9 cellular contexts compared by ENCODE assay signal in the genomic region with DNA sequence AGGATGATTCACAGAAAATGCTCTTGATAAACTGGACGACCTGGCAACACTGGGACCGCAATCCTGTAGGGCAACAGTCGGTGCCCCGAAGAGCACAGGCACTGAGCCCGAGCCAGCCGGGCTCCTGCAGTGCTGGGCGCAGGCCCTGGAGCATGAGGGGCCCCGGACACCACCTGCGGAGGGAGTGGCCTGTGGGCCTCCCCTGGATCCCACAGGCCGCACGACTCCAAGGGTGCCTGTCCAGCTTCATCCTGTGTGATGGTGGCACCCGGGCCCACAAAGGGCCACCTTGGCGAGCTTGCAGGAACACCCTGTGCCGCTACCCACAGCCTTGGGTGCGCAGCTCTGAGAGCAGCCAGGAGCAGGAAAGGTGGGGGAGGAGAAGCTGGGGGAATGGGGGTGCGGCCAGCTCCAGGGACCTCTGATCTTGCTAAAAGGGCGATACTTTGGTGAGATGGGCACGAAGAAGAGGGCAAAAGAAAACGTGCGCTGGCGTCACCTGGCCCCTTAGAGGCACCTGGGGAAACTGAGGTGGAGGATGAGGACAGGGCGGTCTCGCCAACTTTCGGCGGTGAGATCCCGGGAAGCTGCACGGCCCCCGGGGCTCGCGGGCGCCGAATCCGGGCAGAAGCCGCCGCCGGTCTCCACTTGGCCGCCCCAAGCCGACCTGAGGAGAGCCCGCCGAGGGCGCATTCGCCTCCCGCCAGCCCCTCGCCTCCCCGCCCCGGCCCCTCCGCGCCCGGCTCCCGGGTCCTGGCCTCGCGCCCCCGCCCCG. TPM values are rescaled to one million over a fixed set of nuclear protein-coding genes. Genes with fewer than 3 reads are reported as not detected.
DNase-seq lines count a peak whose midpoint lies in the region; ATAC-seq, FAIRE-seq and TF ChIP-seq lines count a peak whose summit lies in the region.
"Had no signal": no experiment of that assay in that cellular context is flagged by ENCODE, and none has a peak within 500 bp of the region (broad histone marks: within the 10 kb centered on the region; RNA-seq: fewer than 3 reads in every experiment).

No MANE protein-coding gene starts in this region.

- H3K27me3 Mint-ChIP-seq in activated CD4-positive, alpha-beta T cell treated with anti-CD3 and anti-CD28 coated beads, Interleukin-2, amount 10 ng/mL, durations not matched to agents 7 days and 5 days, result no peaks in the 10 kb centered on the region
- no peaks in the 10 kb centered on the region for H3K27me3 Mint-ChIP-seq in naive thymus-derived CD4-positive, alpha-beta T cell

- H3K4me3 ChIP-seq in HL-60 (replicated peaks; ENCODE audit: insufficient read depth, low read length) (peak overlapping the region; percentile 74), epithelial cell of proximal tubule (ENCODE audit: low read depth, low read length) (peak overlapping the region; percentile 85)
- peak overlapping the region; percentile 48 for H3K4me3 ChIP-seq in naive thymus-derived CD4-positive, alpha-beta T cell (ENCODE audit: low read length)

- POLR2A ChIA-PET in activated CD4-positive, alpha-beta T cell treated with anti-CD3 and anti-CD28 coated beads, Interleukin-2, amount 10 ng/mL, durations not matched to agents 7 days and 5 days (lab: Charles Lee), result interaction anchor here (0.6 kb wide), 1 partner anchor 96 kb away, joined by 15 read pairs; no protein-coding TSS in a partner anchor
- POLR2A ChIA-PET in naive thymus-derived CD4-positive, alpha-beta T cell (lab: Charles Lee), result interaction anchor here (0.5 to 1.5 kb wide), 11 partner anchors 11 to 331 kb away, joined by 3 to 6 read pairs (median 3); a partner anchor contains a TSS

- TF ChIP-seq POLR2A in GM12891 (IDR thresholded peaks at IDR 0.05; ENCODE audit: low read depth, low read length), result no peak

- intact Hi-C loops in naive thymus-derived CD4-positive, alpha-beta T cell (cut with micrococcal nuclease), result loop anchor here (1.0 to 5.0 kb wide), 13 partner anchors 49 to 355 kb away; a partner anchor contains a TSS

- H3K36me3 ChIP-seq in naive thymus-derived CD4-positive, alpha-beta T cell (ENCODE audit: control insufficient read depth in 2 of 3, insufficient read depth in 3 of 3, low read length in 3 of 3), result peaks cover 0 to 22% (median 4%) of the 10 kb centered on the region in 3 experiments

- peak; percentile 12 for ATAC-seq in naive thymus-derived CD4-positive, alpha-beta T cell

- H3K27ac ChIP-seq in HL-60 (replicated peaks), result peak overlapping the region; percentile 56
- peak overlapping the region; percentile 54 for H3K27ac ChIP-seq in naive thymus-derived CD4-positive, alpha-beta T cell (ENCODE audit: low read depth, low read length)

- H3K4me3 Mint-ChIP-seq in activated CD4-positive, alpha-beta T cell treated with anti-CD3 and anti-CD28 coated beads, Interleukin-2, amount 10 ng/mL, durations not matched to agents 7 days and 5 days, result peak overlapping the region; percentile 82
- H3K4me3 Mint-ChIP-seq in naive thymus-derived CD4-positive, alpha-beta T cell, result peak overlapping the region; percentile 78 to 92 (median 90)

- no peak for TF ChIP-seq CTCF in HL-60 (IDR thresholded peaks at IDR 0.05; ENCODE audit: insufficient read depth, low read length)
- no peak for TF ChIP-seq CTCF in epithelial cell of proximal tubule (conservative IDR thresholded peaks at IDR 0.05; ENCODE audit: low read depth, low read length)

- DNase-seq in NCI-H345 (lab: John Stamatoyannopoulos, UW), result peak; percentile 13
- no peak for DNase-seq in NCI-H345 treated with DMSO at 0.1 percent for 48 hours (lab: John Stamatoyannopoulos, UW; ENCODE audit: unreplicated experiment)
- DNase-seq in HL-60 (ENCODE audit: low read depth in 1 of 2, low spot score in 1 of 2), result peak in 1 of 2 experiments; percentile 45
- DNase-seq in activated CD4-positive, alpha-beta T cell treated with anti-CD3 and anti-CD28 coated beads, Interleukin-2, amount 10 ng/mL, durations not matched to agents 7 days and 5 days, result peak; percentile 30
- no peak for DNase-seq in epithelial cell of proximal tubule (ENCODE audit: low read depth)
- peak in 6 of 9 donors; percentile 21 to 37 (median 34) for DNase-seq in naive thymus-derived CD4-positive, alpha-beta T cell
- DNase-seq in urothelium cell line (ENCODE audit: low spot score), result peak; percentile 44
- no peak for DNase-seq in GM12891 (ENCODE audit: insufficient read length, low spot score)

- no peaks in the 10 kb centered on the region for H3K9me3 ChIP-seq in naive thymus-derived CD4-positive, alpha-beta T cell (ENCODE audit: control insufficient read depth in 2 of 3, low read length in 3 of 3)

- peaks cover 13 to 14% of the 10 kb centered on the region in 2 donors for H3K4me1 ChIP-seq in naive thymus-derived CD4-positive, alpha-beta T cell (ENCODE audit: control insufficient read depth in 2 of 2, insufficient read depth in 2 of 2, low read length in 2 of 2)

- H3K27me3 ChIP-seq in HL-60 (ENCODE audit: insufficient read depth, poor library complexity, severe bottlenecking), result no peaks in the 10 kb centered on the region
- H3K27me3 ChIP-seq in naive thymus-derived CD4-positive, alpha-beta T cell (ENCODE audit: control insufficient read depth in 2 of 2, insufficient read depth in 2 of 2, low read length in 2 of 2), result no peaks in the 10 kb centered on the region

- CTCF ChIA-PET in activated CD4-positive, alpha-beta T cell treated with anti-CD3 and anti-CD28 coated beads, Interleukin-2, amount 10 ng/mL, durations not matched to agents 7 days and 5 days (lab: Charles Lee), result interaction anchor here (0.6 to 2.4 kb wide), 7 partner anchors 10 to 547 kb away, joined by 3 to 7 read pairs (median 4); no protein-coding TSS in a partner anchor
- CTCF ChIA-PET in naive thymus-derived CD4-positive, alpha-beta T cell (lab: Charles Lee), result interaction anchor here (0.6 to 1.3 kb wide), 6 partner anchors 35 to 179 kb away, joined by 3 to 6 read pairs (median 3); no protein-coding TSS in a partner anchor

- H3K9me3 Mint-ChIP-seq in activated CD4-positive, alpha-beta T cell treated with anti-CD3 and anti-CD28 coated beads, Interleukin-2, amount 10 ng/mL, durations not matched to agents 7 days and 5 days, result no peaks in the 10 kb centered on the region
- no peaks in the 10 kb centered on the region for H3K9me3 Mint-ChIP-seq in naive thymus-derived CD4-positive, alpha-beta T cell

- FAIRE-seq in urothelium cell line (lab: Jason Lieb, UNC) (no peak), GM12891 (lab: Jason Lieb, UNC) (no peak)
- FAIRE-seq: G401.6 had no signal

- peaks cover 22% of the 10 kb centered on the region for H3K4me1 Mint-ChIP-seq in activated CD4-positive, alpha-beta T cell treated with anti-CD3 and anti-CD28 coated beads, Interleukin-2, amount 10 ng/mL, durations not matched to agents 7 days and 5 days
- peaks cover 7 to 40% (median 25%) of the 10 kb centered on the region in 7 donors for H3K4me1 Mint-ChIP-seq in naive thymus-derived CD4-positive, alpha-beta T cell

- H3K27ac Mint-ChIP-seq in activated CD4-positive, alpha-beta T cell treated with anti-CD3 and anti-CD28 coated beads, Interleukin-2, amount 10 ng/mL, durations not matched to agents 7 days and 5 days, result peak overlapping the region; percentile 79
- H3K27ac Mint-ChIP-seq in naive thymus-derived CD4-positive, alpha-beta T cell, result peak overlapping the region in 8 of 9 donors; percentile 59 to 91 (median 84)

- peaks cover 10% of the 10 kb centered on the region for H3K36me3 Mint-ChIP-seq in activated CD4-positive, alpha-beta T cell treated with anti-CD3 and anti-CD28 coated beads, Interleukin-2, amount 10 ng/mL, durations not matched to agents 7 days and 5 days (ENCODE audit: low read depth)
- peaks cover 0 to 11% (median 8%) of the 10 kb centered on the region in 5 donors for H3K36me3 Mint-ChIP-seq in naive thymus-derived CD4-positive, alpha-beta T cell

TF ChIP-seq in GM12891, 5 proteins besides CTCF, POLR2A, EP300 and RAD21:
- no peak for TF ChIP-seq POU2F2 (IDR thresholded peaks at IDR 0.05; ENCODE audit: low read depth, low read length)
- TF ChIP-seq POLR2AphosphoS5 (IDR thresholded peaks at IDR 0.05; ENCODE audit: low read depth, low read length), result no peak
- TF ChIP-seq TAF1 (IDR thresholded peaks at IDR 0.05; ENCODE audit: low read depth, low read length), result no peak
- TF ChIP-seq PAX5 (IDR thresholded peaks at IDR 0.05; ENCODE audit: insufficient read depth, low read length, severe bottlenecking), result no peak
- no peak for TF ChIP-seq SPI1 (IDR thresholded peaks at IDR 0.05; ENCODE audit: low read depth, low read length)
TF ChIP-seq in GM12891: peak in this region for 0.

RNA-seq across cellular contexts. Expression of a gene that starts 0.7 kb away (rescaled TPM):
- 10 to 100 TPM; 86.4 to 92.9 TPM for total RNA-seq in activated CD4-positive, alpha-beta T cell treated with anti-CD3 and anti-CD28 coated beads, Interleukin-2, amount 10 ng/mL, durations not matched to agents 7 days and 5 days
- total RNA-seq in epithelial cell of proximal tubule, result 67.5 and 69.0 TPM in 2 replicates
- 100 to 1,000 TPM in 1 of 5 experiments, 10 to 100 TPM in 4; 71.3 to 117 (median 86.9) TPM for total RNA-seq in naive thymus-derived CD4-positive, alpha-beta T cell
- polyA plus RNA-seq in naive thymus-derived CD4-positive, alpha-beta T cell, result 10 to 100 TPM; 19.3 to 58.5 TPM
- 43.9 TPM for polyA plus RNA-seq in GM12891 (2012; ENCODE audit: low read depth, missing spikeins)

RNA-seq across cellular contexts. Expression of a gene that starts 48.4 kb away (rescaled TPM):
- total RNA-seq in activated CD4-positive, alpha-beta T cell treated with anti-CD3 and anti-CD28 coated beads, Interleukin-2, amount 10 ng/mL, durations not matched to agents 7 days and 5 days, result 10 to 100 TPM; 11.7 to 16.8 TPM
- 8.9 and 22.1 TPM in 2 replicates for total RNA-seq in epithelial cell of proximal tubule
- total RNA-seq in naive thymus-derived CD4-positive, alpha-beta T cell, result 100 to 1,000 TPM in 2 of 5 experiments, 10 to 100 TPM in 3; 27.9 to 133 (median 43.3) TPM
- 10 to 100 TPM; 19.4 to 23.8 TPM for polyA plus RNA-seq in naive thymus-derived CD4-positive, alpha-beta T cell
- polyA plus RNA-seq in GM12891 (2012; ENCODE audit: low read depth, missing spikeins), result 17.9 TPM

Comparison
In these comparisons a context has a peak if more than half of its experiments do, and no peak if none do; other contexts are left out.
1. DNase-seq: peak in NCI-H345 (single experiment), activated CD4-positive, alpha-beta T cell treated with anti-CD3 and anti-CD28 coated beads, Interleukin-2, amount 10 ng/mL, durations not matched to agents 7 days and 5 days (single experiment), naive thymus-derived CD4-positive, alpha-beta T cell (6 of 9) and urothelium cell line (single experiment); none in NCI-H345 treated with DMSO at 0.1 percent for 48 hours (single experiment), epithelial cell of proximal tubule (single experiment) and GM12891 (single experiment).
2. Peak in every context shown above with its lines, with median percentiles within 50 percentile points of each other: H3K4me3 ChIP-seq.